ENCODE assay signal across 14 cellular contexts in genomic region chr1:218946147-218946546, GRCh38.
"Had no signal": no experiment of that assay in that cellular context is flagged by ENCODE, and none has a peak within 500 bp of the region (broad histone marks: within the 10 kb centered on the region; RNA-seq: fewer than 3 reads in every experiment).

No MANE protein-coding gene starts in this region.

- H3K27me3 ChIP-seq: cardiac muscle cell, gastrocnemius medialis, heart right ventricle, pancreas had no signal

- ATAC-seq: gastrocnemius medialis, heart right ventricle, pancreas had no signal

- H3K4me3 ChIP-seq: cardiac muscle cell, gastrocnemius medialis, heart right ventricle, pancreas had no signal

- H3K36me3 ChIP-seq: cardiac muscle cell, gastrocnemius medialis, heart right ventricle, pancreas had no signal

- DNase-seq: activated CD4-positive, alpha-beta T cell treated with anti-CD3 and anti-CD28 coated beads, Interleukin-2, amount 10 ng/mL, durations not matched to agents 7 days and 5 days; activated CD4-positive, CD25-positive, alpha-beta regulatory T cell; activated CD8-positive, alpha-beta memory T cell treated with anti-CD3 and anti-CD28 coated beads for 24 hours; activated naive CD4-positive, alpha-beta T cell treated with anti-CD3 and anti-CD28 coated beads for 36 hours; gastrocnemius medialis; heart right ventricle; mesendoderm; pancreas; stimulated activated CD4-positive, alpha-beta T cell treated with anti-CD3 and anti-CD28 coated beads, Interleukin-4, amount 100 ng/mL, for 1 hour; stimulated activated CD8-positive, alpha-beta memory T cell treated with anti-CD3 and anti-CD28 coated beads, Interleukin-4, amount 100 ng/mL, for 48 hours had no signal

- H3K4me1 ChIP-seq: gastrocnemius medialis, pancreas had no signal

- H3K27ac ChIP-seq: cardiac muscle cell, gastrocnemius medialis, heart right ventricle, pancreas had no signal

- H3K9me3 ChIP-seq: gastrocnemius medialis, pancreas had no signal

- FAIRE-seq: astrocyte, colon, pancreas, TTC549 had no signal
